In genomic region chr10:11106621-11107374, GRCh38 we compare ENCODE assay signal across 16 cellular contexts.
DNase-seq lines count a peak whose midpoint lies in the region; ATAC-seq and TF ChIP-seq lines count a peak whose summit lies in the region.
"Had no signal": no experiment of that assay in that cellular context is flagged by ENCODE, and none has a peak within 500 bp of the region (broad histone marks: within the 10 kb centered on the region; RNA-seq: fewer than 3 reads in every experiment).

No MANE protein-coding gene starts in this region.

- intact Hi-C loops in activated CD4-positive, alpha-beta T cell treated with anti-CD3 and anti-CD28 coated beads for 36 hours (cut with DNase I, micrococcal nuclease) = no loop called here
- intact Hi-C loops in prostate gland (cut with DNase I) = no loop called here

- POLR2A ChIA-PET in activated CD4-positive, alpha-beta T cell treated with anti-CD3 and anti-CD28 coated beads for 36 hours (lab: Charles Lee) = interaction anchor here (0.6 kb wide), 2 partner anchors 15 to 73 kb away, joined by 3 to 4 read pairs; no protein-coding TSS in a partner anchor

- no peaks in the 10 kb centered on the region for H3K9me3 Mint-ChIP-seq in activated CD4-positive, alpha-beta T cell treated with anti-CD3 and anti-CD28 coated beads for 36 hours (ENCODE audit: low read depth)
- H3K9me3 Mint-ChIP-seq: activated naive CD8-positive, alpha-beta T cell treated with anti-CD3 and anti-CD28 coated beads for 36 hours had no signal

- H3K9me3 ChIP-seq in tibial nerve (no peaks in the 10 kb centered on the region), prostate gland (no peaks in the 10 kb centered on the region)
- H3K9me3 ChIP-seq: right lobe of liver had no signal

- TF ChIP-seq EP300 in tibial nerve (IDR thresholded peaks at IDR 0.05) = no peak

- no peak for TF ChIP-seq POLR2A in NB4 (IDR thresholded peaks at IDR 0.05; ENCODE audit: extremely low read depth, insufficient read length)
- TF ChIP-seq POLR2A in tibial nerve (IDR thresholded peaks at IDR 0.05) = no peak
- TF ChIP-seq POLR2A in prostate gland (IDR thresholded peaks at IDR 0.05) = no peak

- ATAC-seq in activated CD4-positive, alpha-beta T cell treated with anti-CD3 and anti-CD28 coated beads for 36 hours = peak; percentile 39
- ATAC-seq in HG02588 (IDR thresholded peaks at IDR 0.05; ENCODE audit: unreplicated experiment) = peak; percentile 65
- no peak for ATAC-seq in HG03521 (IDR thresholded peaks at IDR 0.05; ENCODE audit: unreplicated experiment)
- ATAC-seq: right lobe of liver had no signal

- CTCF ChIA-PET in activated CD4-positive, alpha-beta T cell treated with anti-CD3 and anti-CD28 coated beads for 36 hours (lab: Charles Lee) = interaction anchor here (0.7 kb wide), 1 partner anchor 676 kb away, joined by 3 read pairs; no protein-coding TSS in a partner anchor

- H3K27me3 Mint-ChIP-seq in activated CD4-positive, alpha-beta T cell treated with anti-CD3 and anti-CD28 coated beads for 36 hours = no peaks in the 10 kb centered on the region
- H3K27me3 Mint-ChIP-seq: activated naive CD8-positive, alpha-beta T cell treated with anti-CD3 and anti-CD28 coated beads for 36 hours had no signal

- 69 to 88% methylated on average over 7 of the region's 7 CpGs for WGBS in tibial nerve, 2 donors
- WGBS in prostate gland = 88% methylated on average over 7 of the region's 7 CpGs

- H3K4me3 Mint-ChIP-seq in activated CD4-positive, alpha-beta T cell treated with anti-CD3 and anti-CD28 coated beads for 36 hours = no peak overlapping the region
- H3K4me3 Mint-ChIP-seq: activated naive CD8-positive, alpha-beta T cell treated with anti-CD3 and anti-CD28 coated beads for 36 hours; neural crest cell had no signal

- H3K4me1 ChIP-seq in tibial nerve (peaks cover 0 to 65% (median 6%) of the 10 kb centered on the region in 4 donors), prostate gland (replicated peaks) (no peaks in the 10 kb centered on the region)
- H3K4me1 ChIP-seq: right lobe of liver had no signal

- H3K36me3 ChIP-seq in tibial nerve (no peaks in the 10 kb centered on the region), prostate gland (no peaks in the 10 kb centered on the region)
- H3K36me3 ChIP-seq: right lobe of liver had no signal

- no peak for TF ChIP-seq CTCF in NB4 (IDR thresholded peaks at IDR 0.05; ENCODE audit: low read depth, low read length)
- TF ChIP-seq CTCF in tibial nerve (IDR thresholded peaks at IDR 0.05) = no peak
- TF ChIP-seq CTCF in prostate gland (IDR thresholded peaks at IDR 0.05) = no peak

- peaks cover 33% of the 10 kb centered on the region for H3K4me1 Mint-ChIP-seq in activated CD4-positive, alpha-beta T cell treated with anti-CD3 and anti-CD28 coated beads for 36 hours

- H3K27ac Mint-ChIP-seq in activated CD4-positive, alpha-beta T cell treated with anti-CD3 and anti-CD28 coated beads for 36 hours = no peak overlapping the region
- H3K27ac Mint-ChIP-seq: activated naive CD8-positive, alpha-beta T cell treated with anti-CD3 and anti-CD28 coated beads for 36 hours had no signal

- DNase-seq in activated CD4-positive, alpha-beta T cell treated with anti-CD3 and anti-CD28 coated beads for 36 hours = no peak
- no peak for DNase-seq in activated CD4-positive, alpha-beta T cell treated with anti-CD3 and anti-CD28 coated beads, Interleukin-2, amount 50 U/mL, for 48 hours
- peak; percentile 10 for DNase-seq in NB4 (ENCODE audit: low read depth)
- no peak for DNase-seq in tibial nerve (ENCODE audit: low spot score in 2 of 2)
- no peak for DNase-seq in prostate gland (ENCODE audit: low spot score)
- DNase-seq in stimulated activated naive CD4-positive, alpha-beta T cell (lab: John Stamatoyannopoulos, UW) = no peak
- DNase-seq: activated CD4-positive, CD25-positive, alpha-beta regulatory T cell treated with anti-CD3 and anti-CD28 coated beads, Interleukin-2, amount 50 U/mL, for 72 hours; activated naive CD8-positive, alpha-beta T cell treated with anti-CD3 and anti-CD28 coated beads for 36 hours; activated T-cell treated with anti-CD3 and anti-CD28 coated beads for 4 hours; NCI-H1436 treated with DMSO at 0.1 percent for 48 hours; right lobe of liver; RPMI8226 had no signal

- no peak overlapping the region for H3K4me3 ChIP-seq in NB4 (ENCODE audit: low read depth, low read length)
- no peak overlapping the region for H3K4me3 ChIP-seq in tibial nerve
- H3K4me3 ChIP-seq in prostate gland = no peak overlapping the region
- H3K4me3 ChIP-seq: lung, right lobe of liver had no signal

- H3K27ac ChIP-seq in tibial nerve = peak overlapping the region in 3 of 4 donors; percentile 45 to 91 (median 90)
- H3K27ac ChIP-seq in prostate gland = no peak overlapping the region
- H3K27ac ChIP-seq: right lobe of liver had no signal

- peaks cover 2% of the 10 kb centered on the region for H3K36me3 Mint-ChIP-seq in activated CD4-positive, alpha-beta T cell treated with anti-CD3 and anti-CD28 coated beads for 36 hours (ENCODE audit: low read depth)
- H3K36me3 Mint-ChIP-seq: activated naive CD8-positive, alpha-beta T cell treated with anti-CD3 and anti-CD28 coated beads for 36 hours had no signal

- H3K27me3 ChIP-seq in tibial nerve (no peaks in the 10 kb centered on the region), prostate gland (replicated peaks; ENCODE audit: insufficient read depth) (no peaks in the 10 kb centered on the region)
- H3K27me3 ChIP-seq: right lobe of liver had no signal

Comparison
In these comparisons a context has a peak if more than half of its experiments do, and no peak if none do; other contexts are left out.
1. H3K27ac ChIP-seq: peak in tibial nerve (3 of 4); none in prostate gland (0 of 2).